1 cellular context compared by ENCODE assay signal in the genomic region with DNA sequence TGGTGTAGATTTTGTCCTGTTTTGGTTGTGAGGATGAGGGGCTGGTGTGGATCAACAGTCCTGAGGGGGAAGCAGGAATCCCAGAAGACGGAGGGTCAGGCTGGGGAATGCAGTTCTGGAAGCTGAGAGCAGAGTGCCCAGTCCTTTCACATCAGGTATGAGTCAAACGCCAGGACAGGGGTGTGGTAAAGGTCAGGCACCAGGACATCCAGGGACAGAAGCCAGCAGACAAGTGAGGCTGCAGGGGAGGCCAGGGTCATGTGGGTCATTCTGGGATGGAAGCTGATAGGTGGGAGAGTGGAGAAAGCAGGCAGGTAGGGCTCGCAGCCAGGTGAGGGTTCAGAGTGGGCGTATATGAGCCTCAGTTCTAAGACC.
TF ChIP-seq lines count a peak whose summit lies in the region.

No MANE protein-coding gene starts in this region.

TF ChIP-seq in IMR-90, 13 proteins besides CTCF, POLR2A, EP300 and RAD21:
- TF ChIP-seq RFX5 (IDR thresholded peaks at IDR 0.05; ENCODE audit: low read depth, low read length), result no peak
- no peak for TF ChIP-seq NFE2L2 (IDR thresholded peaks at IDR 0.05; ENCODE audit: low read depth, low read length)
- TF ChIP-seq MAZ (IDR thresholded peaks at IDR 0.05; ENCODE audit: borderline replicate concordance, low read depth, low read length), result no peak
- TF ChIP-seq, protein P1, sequence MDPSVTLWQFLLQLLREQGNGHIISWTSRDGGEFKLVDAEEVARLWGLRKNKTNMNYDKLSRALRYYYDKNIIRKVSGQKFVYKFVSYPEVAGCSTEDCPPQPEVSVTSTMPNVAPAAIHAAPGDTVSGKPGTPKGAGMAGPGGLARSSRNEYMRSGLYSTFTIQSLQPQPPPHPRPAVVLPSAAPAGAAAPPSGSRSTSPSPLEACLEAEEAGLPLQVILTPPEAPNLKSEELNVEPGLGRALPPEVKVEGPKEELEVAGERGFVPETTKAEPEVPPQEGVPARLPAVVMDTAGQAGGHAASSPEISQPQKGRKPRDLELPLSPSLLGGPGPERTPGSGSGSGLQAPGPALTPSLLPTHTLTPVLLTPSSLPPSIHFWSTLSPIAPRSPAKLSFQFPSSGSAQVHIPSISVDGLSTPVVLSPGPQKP (IDR thresholded peaks at IDR 0.05; ENCODE audit: borderline replicate concordance, low read depth, low read length), result no peak
- no peak for TF ChIP-seq MAFK (IDR thresholded peaks at IDR 0.05; ENCODE audit: low read depth, low read length)
- TF ChIP-seq MXI1 (IDR thresholded peaks at IDR 0.05; ENCODE audit: borderline replicate concordance, low read depth, low read length), result no peak
- no peak for TF ChIP-seq SMC3 (IDR thresholded peaks at IDR 0.05; ENCODE audit: low read depth, low read length)
- TF ChIP-seq RCOR1 (IDR thresholded peaks at IDR 0.05; ENCODE audit: insufficient replicate concordance, low read length), result no peak
- no peak for TF ChIP-seq FOS (IDR thresholded peaks at IDR 0.05; ENCODE audit: low read depth, low read length)
- no peak for TF ChIP-seq CEBPB (IDR thresholded peaks at IDR 0.05; ENCODE audit: low read depth, low read length)
- TF ChIP-seq, protein P2, sequence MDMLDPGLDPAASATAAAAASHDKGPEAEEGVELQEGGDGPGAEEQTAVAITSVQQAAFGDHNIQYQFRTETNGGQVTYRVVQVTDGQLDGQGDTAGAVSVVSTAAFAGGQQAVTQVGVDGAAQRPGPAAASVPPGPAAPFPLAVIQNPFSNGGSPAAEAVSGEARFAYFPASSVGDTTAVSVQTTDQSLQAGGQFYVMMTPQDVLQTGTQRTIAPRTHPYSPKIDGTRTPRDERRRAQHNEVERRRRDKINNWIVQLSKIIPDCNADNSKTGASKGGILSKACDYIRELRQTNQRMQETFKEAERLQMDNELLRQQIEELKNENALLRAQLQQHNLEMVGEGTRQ (IDR thresholded peaks at IDR 0.05; ENCODE audit: low read depth, low read length), result no peak
- no peak for TF ChIP-seq BHLHE40 (IDR thresholded peaks at IDR 0.05; ENCODE audit: low read depth, low read length)
- TF ChIP-seq CHD1 (IDR thresholded peaks at IDR 0.05; ENCODE audit: low read depth, low read length), result no peak
